ENCODE assay signal across 8 cellular contexts in the genomic region with DNA sequence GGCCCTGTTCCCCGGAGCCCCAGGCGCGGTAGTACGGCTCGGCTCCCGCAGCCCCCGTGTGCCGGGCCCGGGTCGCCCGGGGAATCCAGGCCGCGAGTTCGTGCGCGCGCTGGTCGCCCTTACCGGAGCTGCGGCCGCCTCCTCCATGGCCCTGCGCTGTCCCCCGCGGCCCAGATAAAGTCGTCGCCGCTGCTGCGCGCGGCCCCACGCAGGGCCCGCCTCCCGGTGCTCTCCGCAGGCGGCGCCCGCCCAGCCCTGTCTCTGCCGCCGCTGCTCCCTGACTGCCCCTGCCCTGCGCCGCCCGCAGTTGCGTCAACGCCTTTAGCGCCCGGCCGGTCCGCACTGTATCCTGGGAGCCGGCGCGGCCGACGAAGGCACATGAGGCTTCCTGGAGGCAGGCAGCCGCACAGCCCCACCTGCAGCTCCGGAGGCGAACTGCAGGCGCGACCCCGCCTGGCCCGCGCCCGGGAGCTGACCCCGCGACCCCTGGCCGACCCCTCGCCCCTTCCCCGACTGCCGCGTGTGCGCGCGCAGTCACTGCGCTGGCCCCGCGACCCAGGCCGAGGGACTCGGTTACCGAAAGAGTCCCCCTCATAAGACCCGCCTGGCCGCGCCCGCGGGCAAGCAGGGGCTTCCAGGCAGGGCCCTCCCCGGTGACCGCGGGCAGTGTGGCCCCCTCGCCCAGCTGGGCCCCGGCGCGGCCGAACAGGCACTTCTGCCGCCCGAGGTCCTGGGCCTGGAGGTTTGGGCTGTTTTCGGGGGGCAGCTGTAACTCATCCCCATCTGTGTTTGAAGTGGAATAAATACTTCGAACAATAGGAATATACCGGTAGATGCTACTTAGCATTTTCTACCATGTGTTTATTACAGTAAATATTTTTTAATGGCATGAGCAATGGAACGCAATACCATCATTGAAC.
DNase-seq lines count a peak whose midpoint lies in the region; ATAC-seq and TF ChIP-seq lines count a peak whose summit lies in the region.

No MANE protein-coding gene starts in this region.

- H3K4me3 ChIP-seq in kidney epithelial cell (ENCODE audit: low read depth, low read length): peak overlapping the region; percentile 63

- no peaks in the 10 kb centered on the region for H3K36me3 ChIP-seq in kidney epithelial cell (ENCODE audit: control insufficient read depth, insufficient read depth, low read length)

- peak; percentile 59 for TF ChIP-seq CTCF in kidney epithelial cell (IDR thresholded peaks at IDR 0.05; ENCODE audit: insufficient read depth, low read length, poor library complexity, severe bottlenecking)

- H3K27me3 ChIP-seq in kidney epithelial cell (ENCODE audit: control insufficient read depth, insufficient read depth, low read length): peaks cover 15% of the 10 kb centered on the region

- DNase-seq in AML-193 (lab: John Stamatoyannopoulos, UW) (peak; percentile 79 to 89), NCI-H345 treated with DMSO at 0.1 percent for 48 hours (lab: John Stamatoyannopoulos, UW; ENCODE audit: unreplicated experiment) (peak; percentile 77), cerebellar cortex (ENCODE audit: low spot score) (peak; percentile 88), kidney epithelial cell (ENCODE audit: low read depth) (peak; percentile 59)
- peak; percentile 95 for DNase-seq in stimulated activated CD4-positive, alpha-beta T cell treated with anti-CD3 and anti-CD28 coated beads, Interleukin-15, amount 100 ng/mL, for 24 hours

- ATAC-seq in GM19035 (IDR thresholded peaks at IDR 0.05; ENCODE audit: unreplicated experiment): peak; percentile 89
- peak; percentile 85 for ATAC-seq in HG03342 (IDR thresholded peaks at IDR 0.05; ENCODE audit: unreplicated experiment)
- peak; percentile 82 for ATAC-seq in activated CD4-positive, CD25-positive, alpha-beta regulatory T cell treated with anti-CD3 and anti-CD28 coated beads, Interleukin-2, amount 50 U/mL, for 24 hours

Comparison
In these comparisons a context has a peak if more than half of its experiments do, and no peak if none do; other contexts are left out.
1. Peak in every context shown above with its lines: DNase-seq, ATAC-seq and H3K4me3 ChIP-seq.